ENCODE assay signal across 23 cellular contexts in genomic region chr3:194555175-194556062, GRCh38.
DNase-seq lines count a peak whose midpoint lies in the region; ATAC-seq and TF ChIP-seq lines count a peak whose summit lies in the region.
"Had no signal": no experiment of that assay in that cellular context is flagged by ENCODE, and none has a peak within 500 bp of the region (broad histone marks: within the 10 kb centered on the region; RNA-seq: fewer than 3 reads in every experiment).

No MANE protein-coding gene starts in this region.

- H3K9me3 ChIP-seq in SK-N-SH: no peaks in the 10 kb centered on the region
- no peaks in the 10 kb centered on the region for H3K9me3 ChIP-seq in heart right ventricle
- H3K9me3 ChIP-seq in HAP-1: no peaks in the 10 kb centered on the region
- H3K9me3 ChIP-seq: body of pancreas, psoas muscle had no signal

- ATAC-seq in heart right ventricle: peak in 5 of 8 donors; percentile 13 to 47 (median 36)
- no peak for ATAC-seq in stimulated activated naive B cell treated with anti-CD40 and anti-IgM and Interleukin-4, amounts not matched to agents 10 μg/mL and 1 μg/mL and 100 μg/mL, for 72 hours (replicated peaks)
- ATAC-seq: HCT116; stimulated activated naive CD8-positive, alpha-beta T cell treated with anti-CD3 and anti-CD28 coated beads, Interleukin-15, Interleukin-2, amounts not matched to agents 100 U/mL and 50 U/mL, for 24 hours had no signal

- peak overlapping the region; percentile 20; the same call in 1 of the 2 replicates for H2AFZ ChIP-seq in SK-N-SH (ENCODE audit: low read depth)

- peak overlapping the region; percentile 48 for H3K4me2 ChIP-seq in SK-N-SH

- TF ChIP-seq CTCF in SK-N-SH (IDR thresholded peaks at IDR 0.05) (no peak), heart right ventricle (IDR thresholded peaks at IDR 0.05) (no peak)

- peak; percentile 5 for DNase-seq in DMS153 (lab: John Stamatoyannopoulos, UW)
- DNase-seq in DMS153 treated with DMSO at 0.1 percent for 48 hours (lab: John Stamatoyannopoulos, UW; ENCODE audit: unreplicated experiment): no peak
- no peak for DNase-seq in SK-N-SH
- no peak for DNase-seq in heart right ventricle
- no peak for DNase-seq in stimulated activated naive B cell treated with anti-CD40 and anti-IgM and Interleukin-4, amounts not matched to agents 10 μg/mL and 1 μg/mL and 100 μg/mL, for 72 hours
- DNase-seq in stimulated activated CD4-positive, alpha-beta T cell treated with anti-CD3 and anti-CD28 coated beads, Interleukin-4, amount 100 ng/mL, for 4 hours: no peak
- no peak for DNase-seq in HAP-1 (ENCODE audit: low spot score in 2 of 2)
- DNase-seq in GM19238 (ENCODE audit: insufficient read length, low spot score): no peak
- DNase-seq: activated CD4-positive, alpha-beta memory T cell treated with anti-CD3 and anti-CD28 coated beads, Interleukin-2, amount 10 ng/mL, durations not matched to agents 7 days and 5 days; activated T-cell treated with anti-CD3 and anti-CD28 coated beads, Interleukin-2, amount 50 U/mL, for 24 hours; body of pancreas; immature natural killer cell; naive B cell; NCI-H2029 treated with DMSO at 0.1 percent for 48 hours; NCI-H748 treated with DMSO at 0.1 percent for 48 hours; psoas muscle; stimulated activated naive CD8-positive, alpha-beta T cell treated with anti-CD3 and anti-CD28 coated beads, Interleukin-15, Interleukin-2, amounts not matched to agents 100 U/mL and 50 U/mL, for 24 hours; T-cell had no signal

- H3K27ac Mint-ChIP-seq in stimulated activated naive B cell treated with anti-CD40 and anti-IgM and Interleukin-4, amounts not matched to agents 10 μg/mL and 1 μg/mL and 100 μg/mL, for 72 hours: peak overlapping the region; percentile 49
- H3K27ac Mint-ChIP-seq: activated naive CD4-positive, alpha-beta T cell treated with anti-CD3 and anti-CD28 coated beads, Interleukin-2, amount 50 U/mL, for 24 hours had no signal

- H3K9ac ChIP-seq in SK-N-SH: peak overlapping the region; percentile 45; the same call in 1 of the 2 replicates

- H3K27me3 ChIP-seq in SK-N-SH (ENCODE audit: insufficient read depth) (no peaks in the 10 kb centered on the region), heart right ventricle (no peaks in the 10 kb centered on the region), HAP-1 (ENCODE audit: low read depth) (no peaks in the 10 kb centered on the region)
- H3K27me3 ChIP-seq: body of pancreas had no signal

- in situ Hi-C loops in HAP-1 (cut with MboI; ENCODE audit: low sequenced_read_pairs): no loop called here

- intact Hi-C loops in heart right ventricle (cut with DNase I): no loop called here

- peaks cover 3 to 9% of the 10 kb centered on the region in 2 donors for H3K4me1 Mint-ChIP-seq in stimulated activated naive B cell treated with anti-CD40 and anti-IgM and Interleukin-4, amounts not matched to agents 10 μg/mL and 1 μg/mL and 100 μg/mL, for 72 hours

- 92% methylated on average over 15 of the region's 15 CpGs for WGBS in SK-N-SH (ENCODE audit: low lambda C conversion rate)
- 72 to 80% methylated on average over 15 of the region's 15 CpGs for WGBS in heart right ventricle, 2 donors

- no peaks in the 10 kb centered on the region for H4K20me1 ChIP-seq in SK-N-SH (ENCODE audit: insufficient read depth)

- CTCF ChIA-PET in SK-N-SH (lab: Yijun Ruan, JAX): interaction anchor here (1.1 kb wide), 1 partner anchor 69 kb away, joined by 3 read pairs; no protein-coding TSS in a partner anchor

- H3K27me3 Mint-ChIP-seq in stimulated activated naive B cell treated with anti-CD40 and anti-IgM and Interleukin-4, amounts not matched to agents 10 μg/mL and 1 μg/mL and 100 μg/mL, for 72 hours: peaks cover 8 to 15% of the 10 kb centered on the region in 2 donors
- H3K27me3 Mint-ChIP-seq: activated naive CD4-positive, alpha-beta T cell treated with anti-CD3 and anti-CD28 coated beads, Interleukin-2, amount 50 U/mL, for 24 hours; T-cell had no signal

- no peaks in the 10 kb centered on the region for H3K79me2 ChIP-seq in SK-N-SH (ENCODE audit: insufficient read depth)

- peaks cover 0 to 34% of the 10 kb centered on the region in 2 experiments; a peak in 2 of 4 replicates for H3K4me1 ChIP-seq in SK-N-SH (ENCODE audit: control insufficient read depth in 1 of 2, insufficient read depth in 2 of 2, low read depth in 1 of 2, low read length in 1 of 2)
- peaks cover 0 to 38% (median 13%) of the 10 kb centered on the region in 9 donors for H3K4me1 ChIP-seq in heart right ventricle
- H3K4me1 ChIP-seq in HAP-1: no peaks in the 10 kb centered on the region
- H3K4me1 ChIP-seq: psoas muscle had no signal

- H3K36me3 Mint-ChIP-seq in stimulated activated naive B cell treated with anti-CD40 and anti-IgM and Interleukin-4, amounts not matched to agents 10 μg/mL and 1 μg/mL and 100 μg/mL, for 72 hours: no peaks in the 10 kb centered on the region
- H3K36me3 Mint-ChIP-seq: activated naive CD4-positive, alpha-beta T cell treated with anti-CD3 and anti-CD28 coated beads, Interleukin-2, amount 50 U/mL, for 24 hours; immature natural killer cell; naive B cell; T-cell had no signal

- POLR2A ChIA-PET in SK-N-SH (lab: Yijun Ruan, JAX): interaction anchor here (1.1 kb wide), 1 partner anchor 31 kb away, joined by 4 read pairs; no protein-coding TSS in a partner anchor

- peaks cover 33% of the 10 kb centered on the region for H3F3A ChIP-seq in SK-N-SH (replicated peaks; ENCODE audit: insufficient read depth)

- H3K36me3 ChIP-seq in SK-N-SH (replicated peaks in 1 of 2; ENCODE audit: control insufficient read depth in 1 of 2, insufficient read depth in 2 of 2, low read length in 1 of 2) (no peaks in the 10 kb centered on the region), heart right ventricle (no peaks in the 10 kb centered on the region), HAP-1 (replicated peaks) (no peaks in the 10 kb centered on the region)

- TF ChIP-seq RAD21 in SK-N-SH (IDR thresholded peaks at IDR 0.05; ENCODE audit: low read length): no peak

- H3K4me3 ChIP-seq in SK-N-SH (ENCODE audit: low read depth in 2 of 2, low read length in 1 of 2): no peak overlapping the region
- H3K4me3 ChIP-seq in heart right ventricle: no peak overlapping the region
- H3K4me3 ChIP-seq in HAP-1: no peak overlapping the region
- H3K4me3 ChIP-seq: body of pancreas, lung had no signal

- no peak overlapping the region for H3K4me3 Mint-ChIP-seq in stimulated activated naive B cell treated with anti-CD40 and anti-IgM and Interleukin-4, amounts not matched to agents 10 μg/mL and 1 μg/mL and 100 μg/mL, for 72 hours

- no peaks in the 10 kb centered on the region for H3K9me3 Mint-ChIP-seq in stimulated activated naive B cell treated with anti-CD40 and anti-IgM and Interleukin-4, amounts not matched to agents 10 μg/mL and 1 μg/mL and 100 μg/mL, for 72 hours
- H3K9me3 Mint-ChIP-seq: activated CD4-positive, alpha-beta memory T cell treated with anti-CD3 and anti-CD28 coated beads, Interleukin-2, amount 10 ng/mL, durations not matched to agents 7 days and 5 days; activated naive CD4-positive, alpha-beta T cell treated with anti-CD3 and anti-CD28 coated beads, Interleukin-2, amount 50 U/mL, for 24 hours; activated T-cell treated with anti-CD3 and anti-CD28 coated beads, Interleukin-2, amount 50 U/mL, for 24 hours; immature natural killer cell; naive B cell; T-cell had no signal

- H3K27ac ChIP-seq in SK-N-SH (ENCODE audit: low read depth in 2 of 2, low read length in 1 of 2): peak overlapping the region in 1 of 2 experiments; percentile 89; a peak in 2 of 4 replicates
- peak overlapping the region in 7 of 10 donors; percentile 8 to 62 (median 50) for H3K27ac ChIP-seq in heart right ventricle
- H3K27ac ChIP-seq: 22Rv1, C4-2B, psoas muscle had no signal

- TF ChIP-seq EP300 in SK-N-SH (IDR thresholded peaks at IDR 0.05; ENCODE audit: borderline replicate concordance in 1 of 2, low read depth in 1 of 2, low read length in 1 of 2): no peak

- no peaks in the 10 kb centered on the region for H3K9me2 ChIP-seq in SK-N-SH

TF ChIP-seq in SK-N-SH, 30 proteins besides CTCF, POLR2A, EP300 and RAD21:
- TF ChIP-seq EZH2phosphoT487 (IDR thresholded peaks at IDR 0.05; ENCODE audit: borderline replicate concordance, low read depth) (no peak), PBX3 (IDR thresholded peaks at IDR 0.05) (no peak), NFIC (IDR thresholded peaks at IDR 0.05; ENCODE audit: borderline replicate concordance) (no peak), RCOR1 (IDR thresholded peaks at IDR 0.05; ENCODE audit: low read length) (no peak)
TF ChIP-seq in SK-N-SH: peak in this region for 0.

Comparison
In these comparisons a context has a peak if more than half of its experiments do, and no peak if none do; other contexts are left out.
1. ATAC-seq: peak in heart right ventricle (5 of 8); none in stimulated activated naive B cell treated with anti-CD40 and anti-IgM and Interleukin-4, amounts not matched to agents 10 μg/mL and 1 μg/mL and 100 μg/mL, for 72 hours (0 of 2).